Comparison of ENCODE assay signal across 1 cellular context in genomic region chr7:50268990-50269389, GRCh38.
TF ChIP-seq lines count a peak whose summit lies in the region.

No MANE protein-coding gene starts in this region.

TF ChIP-seq in K562, 482 proteins besides CTCF, POLR2A, EP300 and RAD21 (continued from another document):
- TF ChIP-seq NCOA4 (IDR thresholded peaks at IDR 0.05; ENCODE audit: partially characterized antibody) = no peak
- peak; percentile 47 for TF ChIP-seq SPI1 (IDR thresholded peaks at IDR 0.05; ENCODE audit: borderline replicate concordance, low read depth, low read length)
- TF ChIP-seq MED1 (CRISPR knock-in tag; IDR thresholded peaks at IDR 0.05; ENCODE audit: borderline replicate concordance) = no peak
- no peak for TF ChIP-seq E2F1 (CRISPR knock-in tag; IDR thresholded peaks at IDR 0.05)
- no peak for TF ChIP-seq ZFP1 (CRISPR knock-in tag; IDR thresholded peaks at IDR 0.05)
- TF ChIP-seq SMARCB1 (IDR thresholded peaks at IDR 0.05; ENCODE audit: insufficient read length, low read depth) = no peak
- no peak for TF ChIP-seq ZNF41 (CRISPR knock-in tag; conservative IDR thresholded peaks at IDR 0.05)
